ENCODE assay signal across 8 cellular contexts in the genomic region with DNA sequence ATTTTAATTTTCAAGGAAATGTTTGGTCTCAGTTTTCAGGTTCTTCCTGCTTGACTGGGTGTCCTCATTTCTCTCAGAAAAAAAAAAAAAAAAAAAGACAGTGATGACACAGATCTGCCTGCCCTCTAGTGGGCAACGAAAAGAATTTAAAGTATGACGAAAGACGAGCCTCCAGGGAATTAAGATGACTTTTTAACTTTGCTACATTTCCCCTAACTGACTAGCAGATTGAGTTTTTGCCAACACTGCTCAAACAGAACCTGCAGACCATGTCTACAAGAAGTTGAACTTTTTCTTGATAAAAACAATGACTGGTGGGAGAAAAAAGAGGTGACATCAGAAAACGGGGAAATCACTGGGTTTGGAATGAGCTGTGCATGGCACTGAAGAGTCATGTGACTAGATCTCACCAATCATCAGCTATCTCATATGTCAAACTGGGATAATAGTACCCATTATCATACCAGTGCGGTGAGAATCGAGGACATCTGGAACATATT. TPM values are rescaled to one million over a fixed set of nuclear protein-coding genes. Genes with fewer than 3 reads are reported as not detected.
DNase-seq lines count a peak whose midpoint lies in the region; ATAC-seq, FAIRE-seq and TF ChIP-seq lines count a peak whose summit lies in the region.

No MANE protein-coding gene starts in this region.

- 25 to 29% methylated on average over 6 of the region's 6 CpGs for WGBS in lung, 2 donors
- WGBS in upper lobe of left lung, 2 donors: 25 to 28% methylated on average over 6 of the region's 6 CpGs

- TF ChIP-seq CTCF in NB4 (IDR thresholded peaks at IDR 0.05; ENCODE audit: low read depth, low read length) (peak; percentile 44), lung (IDR thresholded peaks at IDR 0.05; ENCODE audit: control extremely low read depth, extremely low read depth) (peak; percentile 71), upper lobe of left lung (IDR thresholded peaks at IDR 0.05) (peak; percentile 40 to 74 (median 63))

- no peaks in the 10 kb centered on the region for H3K27me3 ChIP-seq in lung (ENCODE audit: control insufficient read depth, insufficient read depth)
- H3K27me3 ChIP-seq in upper lobe of left lung: no peaks in the 10 kb centered on the region

- DNase-seq in AG20443 (ENCODE audit: low spot score) (peak; percentile 70), GM12891 (ENCODE audit: insufficient read length, low spot score) (peak; percentile 22), NB4 (ENCODE audit: low read depth) (peak; percentile 83), T-helper 1 cell (peak in 4 of 5 donors; percentile 22 to 81 (median 28)), lung (ENCODE audit: low spot score) (no peak), upper lobe of left lung (no peak)
- DNase-seq in effector CD4-positive, alpha-beta T cell: peak; percentile 24

- H3K27ac ChIP-seq in lung (ENCODE audit: low read depth in 1 of 2, low read length in 1 of 2) (no peak overlapping the region), upper lobe of left lung (no peak overlapping the region)

- H3K9me3 ChIP-seq in lung (ENCODE audit: control insufficient read depth in 2 of 2, insufficient read depth in 1 of 2, low read length in 1 of 2) (no peaks in the 10 kb centered on the region), upper lobe of left lung (no peaks in the 10 kb centered on the region)

- FAIRE-seq in GM12891 (lab: Jason Lieb, UNC): peak; percentile 51

- ATAC-seq in HG02759 (IDR thresholded peaks at IDR 0.05; ENCODE audit: unreplicated experiment): peak; percentile 77
- ATAC-seq in lung (ENCODE audit: insufficient read depth, low FRiP score): peak; percentile 86
- ATAC-seq in upper lobe of left lung (ENCODE audit: low FRiP score in 2 of 2): peak; percentile 73 to 84

- no peak overlapping the region for H3K4me3 ChIP-seq in NB4 (ENCODE audit: low read depth, low read length)
- no peak overlapping the region for H3K4me3 ChIP-seq in lung
- H3K4me3 ChIP-seq in upper lobe of left lung: peak overlapping the region in 2 of 4 donors; percentile 3 to 12

- no peak for TF ChIP-seq EP300 in upper lobe of left lung (IDR thresholded peaks at IDR 0.05)

- H3K36me3 ChIP-seq in lung (ENCODE audit: control insufficient read depth in 2 of 2, insufficient read depth in 2 of 2, low read length in 2 of 2): no peaks in the 10 kb centered on the region
- H3K36me3 ChIP-seq in upper lobe of left lung: no peaks in the 10 kb centered on the region

- TF ChIP-seq POLR2A in GM12891 (IDR thresholded peaks at IDR 0.05; ENCODE audit: low read depth, low read length) (no peak), NB4 (IDR thresholded peaks at IDR 0.05; ENCODE audit: extremely low read depth, insufficient read length) (no peak), upper lobe of left lung (IDR thresholded peaks at IDR 0.05) (no peak)

- H3K4me1 ChIP-seq in lung (ENCODE audit: control insufficient read depth in 2 of 2, insufficient read depth in 2 of 2, low read length in 2 of 2): no peaks in the 10 kb centered on the region
- H3K4me1 ChIP-seq in upper lobe of left lung: peaks cover 5 to 10% (median 7%) of the 10 kb centered on the region in 4 donors

TF ChIP-seq in GM12891, 5 proteins besides CTCF, POLR2A, EP300 and RAD21:
- no peak for TF ChIP-seq POU2F2 (IDR thresholded peaks at IDR 0.05; ENCODE audit: low read depth, low read length)
TF ChIP-seq in GM12891: peak in this region for 0.

RNA-seq across cellular contexts. Expression of a gene that starts 40.8 kb away (rescaled TPM):
- not detected for polyA plus RNA-seq in GM12891 (2012; ENCODE audit: low read depth, missing spikeins)
- total RNA-seq in lung (1 to 10 TPM in 1 of 2 donors, under 1 TPM in 1; 0.52 to 1.3 TPM), upper lobe of left lung (1 to 10 TPM in 3 of 6 donors, under 1 TPM in 3; 0.44 to 2.1 (median 1.1) TPM)
- under 1 TPM; 0.12 to 0.44 TPM for polyA plus RNA-seq in lung

Comparison
In these comparisons a context has a peak if more than half of its experiments do, and no peak if none do; other contexts are left out.
1. DNase-seq: peak in AG20443 (single experiment), GM12891 (single experiment), NB4 (single experiment), T-helper 1 cell (4 of 5) and effector CD4-positive, alpha-beta T cell (single experiment); none in lung (single experiment) and upper lobe of left lung (0 of 2).
2. Peak in every context shown above with its lines, with median percentiles within 50 percentile points of each other: ATAC-seq and CTCF ChIP-seq.